Comparison of ENCODE assay signal across 1 cellular context in genomic region chr10:129095980-129096339, GRCh38.
TF ChIP-seq lines count a peak whose summit lies in the region.

No MANE protein-coding gene starts in this region.

TF ChIP-seq in HEK293, 187 proteins besides CTCF, POLR2A, EP300 and RAD21 (continued from another document and continues in another):
- no peak for TF ChIP-seq ZNF18 (tag by site-specific recombination; IDR thresholded peaks at IDR 0.05)
- TF ChIP-seq ZSCAN23 (tag by site-specific recombination; IDR thresholded peaks at IDR 0.05), result no peak
- no peak for TF ChIP-seq ZNF791 (tag by site-specific recombination; IDR thresholded peaks at IDR 0.05)
- TF ChIP-seq ZNF423 (tag by site-specific recombination; IDR thresholded peaks at IDR 0.05), result no peak
- 0 out of 2 replicates have a peak, but pooled peaks have one; percentile 27 for TF ChIP-seq ZSCAN30 (tag by site-specific recombination; IDR thresholded peaks at IDR 0.05)
- TF ChIP-seq ZNF548 (tag by site-specific recombination; IDR thresholded peaks at IDR 0.05), result no peak
- TF ChIP-seq ZNF214 (tag by site-specific recombination; IDR thresholded peaks at IDR 0.05; ENCODE audit: borderline replicate concordance), result 0 out of 2 replicates have a peak, but pooled peaks have one; percentile 7
- TF ChIP-seq ATF2 (tag by site-specific recombination; IDR thresholded peaks at IDR 0.05; ENCODE audit: low read depth), result peak; percentile 93
- no peak; the same call in 1 of the 2 replicates for TF ChIP-seq ZBTB20 (tag by site-specific recombination; IDR thresholded peaks at IDR 0.05)
- peak; percentile 60 for TF ChIP-seq KLF10 (tag by site-specific recombination; IDR thresholded peaks at IDR 0.05)
- TF ChIP-seq ZNF223 (tag by site-specific recombination; IDR thresholded peaks at IDR 0.05), result no peak
- peak; percentile 80 for TF ChIP-seq GLI2 (tag by site-specific recombination; IDR thresholded peaks at IDR 0.05; ENCODE audit: borderline replicate concordance, low read depth)
- no peak for TF ChIP-seq ZNF704 (tag by site-specific recombination; IDR thresholded peaks at IDR 0.05)
- TF ChIP-seq SCRT2 (tag by site-specific recombination; IDR thresholded peaks at IDR 0.05), result peak; percentile 28; the same call in 1 of the 2 replicates
- TF ChIP-seq ZNF837 (tag by site-specific recombination; IDR thresholded peaks at IDR 0.05), result no peak
- no peak for TF ChIP-seq ZNF624 (tag by site-specific recombination; IDR thresholded peaks at IDR 0.05)
- TF ChIP-seq ZNF175 (tag by site-specific recombination; IDR thresholded peaks at IDR 0.05), result no peak
- TF ChIP-seq KLF9 (tag by site-specific recombination; IDR thresholded peaks at IDR 0.05; ENCODE audit: low read depth), result no peak
- no peak for TF ChIP-seq REST (tag by site-specific recombination; IDR thresholded peaks at IDR 0.05)
- TF ChIP-seq ZNF529 (tag by site-specific recombination; IDR thresholded peaks at IDR 0.05; ENCODE audit: insufficient replicate concordance), result no peak
- TF ChIP-seq OVOL3 (tag by site-specific recombination; IDR thresholded peaks at IDR 0.05), result peak; percentile 87
- TF ChIP-seq ZNF26 (tag by site-specific recombination; IDR thresholded peaks at IDR 0.05), result no peak
- TF ChIP-seq EGR2 (tag by site-specific recombination; IDR thresholded peaks at IDR 0.05; ENCODE audit: low read depth), result no peak
- no peak for TF ChIP-seq ZNF248 (tag by site-specific recombination; IDR thresholded peaks at IDR 0.05)
- TF ChIP-seq ZNF555 (tag by site-specific recombination; conservative IDR thresholded peaks at IDR 0.05), result no peak
- TF ChIP-seq ZSCAN18 (tag by site-specific recombination; IDR thresholded peaks at IDR 0.05), result no peak
- no peak for TF ChIP-seq ZNF510 (tag by site-specific recombination; IDR thresholded peaks at IDR 0.05; ENCODE audit: insufficient replicate concordance)
- TF ChIP-seq SP7 (tag by site-specific recombination; IDR thresholded peaks at IDR 0.05), result peak; percentile 85
- no peak for TF ChIP-seq PRDM4 (tag by site-specific recombination; IDR thresholded peaks at IDR 0.05)
- 0 out of 2 replicates have a peak, but pooled peaks have one; percentile 63 for TF ChIP-seq ZNF580 (tag by site-specific recombination; IDR thresholded peaks at IDR 0.05)
- TF ChIP-seq ZBTB8A (tag by site-specific recombination; IDR thresholded peaks at IDR 0.05), result peak; percentile 65
- TF ChIP-seq IKZF3 (tag by site-specific recombination; IDR thresholded peaks at IDR 0.05), result peak; percentile 69
- no peak for TF ChIP-seq ZNF239 (tag by site-specific recombination; IDR thresholded peaks at IDR 0.05)
- TF ChIP-seq ZNF324 (tag by site-specific recombination; IDR thresholded peaks at IDR 0.05), result peak; percentile 59; the same call in 1 of the 2 replicates
- TF ChIP-seq ZNF660 (tag by site-specific recombination; IDR thresholded peaks at IDR 0.05), result no peak
- TF ChIP-seq ZNF776 (tag by site-specific recombination; IDR thresholded peaks at IDR 0.05; ENCODE audit: borderline replicate concordance), result no peak
- TF ChIP-seq ZNF521 (tag by site-specific recombination; IDR thresholded peaks at IDR 0.05), result no peak
- no peak for TF ChIP-seq ZNF362 (tag by site-specific recombination; IDR thresholded peaks at IDR 0.05)
- no peak for TF ChIP-seq ZBTB49 (tag by site-specific recombination; IDR thresholded peaks at IDR 0.05; ENCODE audit: low read depth)
- TF ChIP-seq ZNF558 (tag by site-specific recombination; IDR thresholded peaks at IDR 0.05), result no peak; the same call in 1 of the 2 replicates
- TF ChIP-seq KLF16 (tag by site-specific recombination; IDR thresholded peaks at IDR 0.05), result 0 out of 2 replicates have a peak, but pooled peaks have one; percentile 66
- TF ChIP-seq ZNF169 (tag by site-specific recombination; IDR thresholded peaks at IDR 0.05), result no peak
